Comparison of ENCODE assay signal across 1 cellular context in the genomic region with DNA sequence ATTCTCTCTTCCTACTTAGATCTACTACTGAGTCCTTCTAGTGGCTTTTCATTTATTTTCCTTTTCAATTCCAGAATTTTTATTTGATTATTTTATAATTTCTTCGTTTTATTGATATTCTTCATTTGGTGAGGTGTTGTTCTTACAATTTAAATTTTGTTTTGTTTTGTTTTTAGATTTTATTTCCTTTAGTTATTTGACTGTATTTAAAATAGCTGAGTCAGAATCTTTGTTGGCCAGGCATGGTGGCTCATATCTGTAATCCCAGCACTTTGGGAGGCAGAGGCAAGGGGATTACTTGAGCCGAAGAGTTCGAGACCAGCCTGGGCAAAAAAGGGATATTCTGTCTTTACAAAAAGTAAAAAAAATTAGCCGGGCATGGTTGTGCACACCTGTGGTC.
TF ChIP-seq lines count a peak whose summit lies in the region.

No MANE protein-coding gene starts in this region.

TF ChIP-seq in K562, 482 proteins besides CTCF, POLR2A, EP300 and RAD21:
- TF ChIP-seq NFE2 (IDR thresholded peaks at IDR 0.05; ENCODE audit: low read depth) = peak; percentile 19; the same call in 1 of the 2 replicates
- 0 out of 2 replicates have a peak, but pooled peaks have one; percentile 10 for TF ChIP-seq NCOR1 (IDR thresholded peaks at IDR 0.05)
- no peak for TF ChIP-seq JUNB (CRISPR knock-in tag; conservative IDR thresholded peaks at IDR 0.05)
- TF ChIP-seq MAFG (tag; conservative IDR thresholded peaks at IDR 0.05) = peak; percentile 89
- TF ChIP-seq, protein P1, sequence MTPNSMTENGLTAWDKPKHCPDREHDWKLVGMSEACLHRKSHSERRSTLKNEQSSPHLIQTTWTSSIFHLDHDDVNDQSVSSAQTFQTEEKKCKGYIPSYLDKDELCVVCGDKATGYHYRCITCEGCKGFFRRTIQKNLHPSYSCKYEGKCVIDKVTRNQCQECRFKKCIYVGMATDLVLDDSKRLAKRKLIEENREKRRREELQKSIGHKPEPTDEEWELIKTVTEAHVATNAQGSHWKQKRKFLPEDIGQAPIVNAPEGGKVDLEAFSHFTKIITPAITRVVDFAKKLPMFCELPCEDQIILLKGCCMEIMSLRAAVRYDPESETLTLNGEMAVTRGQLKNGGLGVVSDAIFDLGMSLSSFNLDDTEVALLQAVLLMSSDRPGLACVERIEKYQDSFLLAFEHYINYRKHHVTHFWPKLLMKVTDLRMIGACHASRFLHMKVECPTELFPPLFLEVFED (CRISPR knock-in tag; conservative IDR thresholded peaks at IDR 0.05) = no peak
- no peak for TF ChIP-seq SRSF7 (optimal IDR thresholded peaks at IDR 0.05; ENCODE audit: low read depth, low read length)
- TF ChIP-seq DPF2 (IDR thresholded peaks at IDR 0.05) = peak; percentile 55; the same call in 1 of the 2 replicates
- peak; percentile 18; the same call in 1 of the 2 replicates for TF ChIP-seq TAL1 (IDR thresholded peaks at IDR 0.05)
- TF ChIP-seq C11orf30 (IDR thresholded peaks at IDR 0.05; ENCODE audit: low read depth) = peak; percentile 96
- peak; percentile 73; the same call in 1 of the 2 replicates for TF ChIP-seq MAFK (IDR thresholded peaks at IDR 0.05; ENCODE audit: low read length)
- no peak for TF ChIP-seq ARID3A (IDR thresholded peaks at IDR 0.05; ENCODE audit: borderline replicate concordance, low read depth, low read length)
- TF ChIP-seq ZNF316 (IDR thresholded peaks at IDR 0.05) = peak; percentile 98
- TF ChIP-seq ARID1B (IDR thresholded peaks at IDR 0.05) = peak; percentile 61
- TF ChIP-seq MAFF (IDR thresholded peaks at IDR 0.05; ENCODE audit: low read length) = peak; percentile 79
- peak; percentile 37; the same call in 1 of the 2 replicates for TF ChIP-seq CBFA2T3 (IDR thresholded peaks at IDR 0.05)
- TF ChIP-seq SMARCA4 (IDR thresholded peaks at IDR 0.05) = peak; percentile 37; the same call in 1 of the 2 replicates
